8 cellular contexts compared by ENCODE assay signal in the genomic region with DNA sequence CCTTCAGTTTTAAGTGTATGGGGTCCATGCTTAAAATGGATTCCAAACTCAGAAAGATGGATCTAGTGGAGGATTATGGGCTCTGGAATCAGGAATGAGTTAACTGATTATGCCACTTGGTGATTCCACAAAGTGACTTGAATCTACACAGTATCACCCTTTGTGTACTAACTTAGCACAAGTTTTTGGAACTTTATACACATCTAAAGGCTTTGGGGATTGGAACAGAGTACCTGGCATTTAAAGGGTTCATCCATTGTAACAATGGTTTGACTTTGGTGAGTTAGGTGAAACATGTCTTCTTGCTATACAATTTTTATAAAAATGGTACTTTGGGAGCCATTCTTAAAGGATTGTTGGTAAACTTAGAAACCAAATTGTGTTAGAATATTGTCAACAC. TPM values are rescaled to one million over a fixed set of nuclear protein-coding genes. Genes with fewer than 3 reads are reported as not detected.
DNase-seq lines count a peak whose midpoint lies in the region; ATAC-seq, FAIRE-seq and TF ChIP-seq lines count a peak whose summit lies in the region.

No MANE protein-coding gene starts in this region.

- intact Hi-C loops in Caco-2 (cut with micrococcal nuclease; ENCODE audit: unreplicated experiment) = loop anchor here (5.0 kb wide), 1 partner anchor 80 kb away; a partner anchor contains a TSS
- intact Hi-C loops in OCI-LY7 (cut with micrococcal nuclease; ENCODE audit: unreplicated experiment) = loop anchor here (5.0 kb wide), 1 partner anchor 55 kb away; no protein-coding TSS in a partner anchor
- intact Hi-C loops in ovary (cut with DNase I) = loop anchor here in 2 of 4 donors (10.0 kb wide), 2 partner anchors 78 to 192 kb away; a partner anchor contains a TSS

- H3K4me3 ChIP-seq in Caco-2 (ENCODE audit: low read depth, low read length) (peak overlapping the region; percentile 90), OCI-LY7 (ENCODE audit: low read depth, low read length, poor library complexity, severe bottlenecking) (peak overlapping the region; percentile 99), epithelial cell of proximal tubule (ENCODE audit: low read depth, low read length) (peak overlapping the region; percentile 79), ovary (peak overlapping the region; percentile 86)

- DNase-seq in Caco-2 (no peak), OCI-LY7 (ENCODE audit: low spot score) (no peak), epithelial cell of proximal tubule (ENCODE audit: low read depth) (no peak), ovary (no peak), frontal cortex (ENCODE audit: low spot score in 2 of 2) (no peak)

- peaks cover 67% of the 10 kb centered on the region for H3K36me3 Mint-ChIP-seq in Caco-2 (ENCODE audit: insufficient read depth, unreplicated experiment)

- TF ChIP-seq CTCF in Caco-2 (IDR thresholded peaks at IDR 0.05; ENCODE audit: insufficient read depth in 1 of 2, low read depth in 1 of 2, low read length in 1 of 2, severe bottlenecking in 1 of 2, unreplicated experiment in 1 of 2) (no peak), OCI-LY7 (conservative IDR thresholded peaks at IDR 0.05; ENCODE audit: low read length) (no peak), epithelial cell of proximal tubule (conservative IDR thresholded peaks at IDR 0.05; ENCODE audit: low read depth, low read length) (no peak), ovary (IDR thresholded peaks at IDR 0.05) (no peak)

- H3K27ac ChIP-seq in OCI-LY7 (ENCODE audit: low read depth, low read length, poor library complexity, severe bottlenecking) = peak overlapping the region; percentile 84
- H3K27ac ChIP-seq in ovary = peak overlapping the region; percentile 91 to 96

- peak overlapping the region; percentile 86 for H3K4me3 Mint-ChIP-seq in Caco-2 (ENCODE audit: unreplicated experiment)

- H3K4me1 ChIP-seq in Caco-2 = peaks cover 16% of the 10 kb centered on the region; the same call in 1 of the 2 replicates
- H3K4me1 ChIP-seq in OCI-LY7 (ENCODE audit: insufficient read depth, low read length, poor library complexity, severe bottlenecking) = peaks cover 48% of the 10 kb centered on the region
- peaks cover 7% of the 10 kb centered on the region for H3K4me1 ChIP-seq in ovary (ENCODE audit: insufficient read depth)

- peaks cover 7% of the 10 kb centered on the region for H3K4me1 Mint-ChIP-seq in Caco-2 (ENCODE audit: low read depth, unreplicated experiment)

- H3K27me3 Mint-ChIP-seq in Caco-2 (ENCODE audit: insufficient read depth, unreplicated experiment) = no peaks in the 10 kb centered on the region

- H3K36me3 ChIP-seq in Caco-2 (ENCODE audit: control insufficient read depth, insufficient read depth, low read length) (0 out of 2 replicates have a peak, but pooled peaks cover 3% of the 10 kb centered on the region), OCI-LY7 (ENCODE audit: insufficient read depth, low read length) (peaks cover 60% of the 10 kb centered on the region), ovary (no peaks in the 10 kb centered on the region)

- H3K9me3 Mint-ChIP-seq in Caco-2 (ENCODE audit: unreplicated experiment) = no peaks in the 10 kb centered on the region

- no peaks in the 10 kb centered on the region for H3K9me2 ChIP-seq in OCI-LY7 (ENCODE audit: insufficient read depth, low read length)

- no peak for FAIRE-seq in frontal cortex (lab: Jason Lieb, UNC)

- TF ChIP-seq EP300 in ovary (IDR thresholded peaks at IDR 0.05) = no peak

- H3K27me3 ChIP-seq in Caco-2 (replicated peaks; ENCODE audit: control insufficient read depth, insufficient read depth, low read length) (no peaks in the 10 kb centered on the region), ovary (no peaks in the 10 kb centered on the region)

- ATAC-seq in GM18873 (IDR thresholded peaks at IDR 0.05; ENCODE audit: low FRiP score, unreplicated experiment) (no peak), HG02571 (IDR thresholded peaks at IDR 0.05; ENCODE audit: unreplicated experiment) (no peak), HG02610 (IDR thresholded peaks at IDR 0.05; ENCODE audit: unreplicated experiment) (no peak)

- CTCF ChIA-PET in Caco-2 (lab: Charles Lee) (no interaction called here), OCI-LY7 (lab: Charles Lee; ENCODE audit: unreplicated experiment) (no interaction called here)

- POLR2A ChIA-PET in Caco-2 (lab: Charles Lee) (interaction anchor here (0.5 kb wide), 1 partner anchor 298 kb away, joined by 3 read pairs; no protein-coding TSS in a partner anchor), OCI-LY7 (lab: Charles Lee) (interaction anchor here (1.0 kb wide), 1 partner anchor 53 kb away, joined by 4 read pairs; no protein-coding TSS in a partner anchor)

- no peak overlapping the region for H2AFZ ChIP-seq in OCI-LY7 (ENCODE audit: low read length)

- H3K9me3 ChIP-seq in Caco-2 (no peaks in the 10 kb centered on the region), OCI-LY7 (ENCODE audit: low read length) (no peaks in the 10 kb centered on the region), ovary (no peaks in the 10 kb centered on the region)

- no TSS peak for BruUV-seq in Caco-2 (replicated peaks; lab: Mats Ljungman, UMichigan)
- BruUV-seq in OCI-LY7 (replicated peaks; lab: Mats Ljungman, UMichigan) = no TSS peak

- H4K20me1 ChIP-seq in OCI-LY7 (ENCODE audit: insufficient read depth, low read length) = peaks cover 18% of the 10 kb centered on the region; the same call in 1 of the 2 replicates

- TF ChIP-seq POLR2A in ovary (IDR thresholded peaks at IDR 0.05) = no peak

- H3K79me2 ChIP-seq in OCI-LY7 (ENCODE audit: insufficient read depth, low read depth, low read length) = peaks cover 69% of the 10 kb centered on the region

- peak overlapping the region; percentile 89 for H3K4me2 ChIP-seq in OCI-LY7 (ENCODE audit: low read length)

- H3K27ac Mint-ChIP-seq in Caco-2 (ENCODE audit: unreplicated experiment) = peak overlapping the region; percentile 99

RNA-seq across cellular contexts. Expression of a gene that starts 1.1 kb away (rescaled TPM):
- total RNA-seq in Caco-2 (2022) = 1,158 and 1,201 TPM in 2 replicates
- total RNA-seq in OCI-LY7 (2014; rRNA removed; shearing (Covaris generic)) = 1,266 and 1,706 TPM in 2 replicates
- total RNA-seq in OCI-LY7 (2022) = 1,530 and 1,738 TPM in 2 replicates
- total RNA-seq in epithelial cell of proximal tubule = 1,256 and 1,691 TPM in 2 replicates
- 1,000 to 10,000 TPM; 1,871 to 3,304 (median 2,161) TPM for total RNA-seq in ovary
- polyA plus RNA-seq in ovary = 1,000 to 10,000 TPM; 2,642 to 4,783 TPM
- total RNA-seq in frontal cortex = 946 TPM

RNA-seq across cellular contexts. Expression of a gene that starts 18.2 kb away (rescaled TPM):
- total RNA-seq in Caco-2 (2022) (18.8 and 21.0 TPM in 2 replicates), OCI-LY7 (2022) (1.4 and 2.4 TPM in 2 replicates), epithelial cell of proximal tubule (1.8 and 3.7 TPM in 2 replicates), ovary (10 to 100 TPM in 4 of 7 donors, 1 to 10 TPM in 3; 6.2 to 36.3 (median 10.6) TPM), frontal cortex (2.0 TPM)
- 1.3 and 5.1 TPM in 2 replicates for total RNA-seq in OCI-LY7 (2014; rRNA removed; shearing (Covaris generic))
- polyA plus RNA-seq in ovary = 10 to 100 TPM; 19.4 to 31.0 TPM
